In the genomic region with DNA sequence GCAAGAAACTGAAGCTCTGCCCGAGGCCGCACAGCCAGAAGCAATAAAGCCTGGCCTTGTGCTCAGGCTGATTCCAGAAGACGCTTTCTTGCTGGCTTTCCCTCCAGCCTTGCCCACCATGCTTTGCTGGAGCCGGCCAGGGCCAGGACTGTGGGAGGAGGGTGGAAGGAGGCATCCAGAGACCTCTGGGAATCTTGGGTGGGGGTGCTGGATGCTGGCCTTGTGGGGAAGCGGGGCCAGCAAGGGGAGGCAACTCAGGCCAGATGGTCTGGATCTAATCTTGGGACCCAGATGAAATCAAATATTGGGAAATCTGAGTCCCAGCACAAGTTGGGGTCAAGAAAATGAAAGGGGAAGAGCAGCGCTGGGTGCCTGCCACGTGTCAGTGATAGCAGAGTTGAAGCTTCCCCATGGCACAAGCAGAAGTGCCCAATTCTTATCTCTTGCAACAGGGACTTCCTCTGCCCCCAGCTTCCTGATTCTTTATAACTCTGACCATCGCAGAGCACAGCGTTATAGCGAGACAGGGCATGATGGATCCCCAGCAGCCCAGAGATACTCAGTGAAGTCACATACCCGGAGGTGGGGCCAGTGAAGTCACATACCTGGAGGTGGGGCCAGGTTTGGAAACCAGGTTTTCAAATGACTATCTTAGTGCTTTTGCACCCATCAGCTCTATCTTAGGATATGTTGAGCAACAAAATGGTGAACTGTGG, we compare ENCODE assay signal across 11 cellular contexts. TPM values are rescaled to one million over a fixed set of nuclear protein-coding genes. Genes with fewer than 3 reads are reported as not detected.
DNase-seq lines count a peak whose midpoint lies in the region; ATAC-seq and TF ChIP-seq lines count a peak whose summit lies in the region.
"Had no signal": no experiment of that assay in that cellular context is flagged by ENCODE, and none has a peak within 500 bp of the region (broad histone marks: within the 10 kb centered on the region; RNA-seq: fewer than 3 reads in every experiment).

No MANE protein-coding gene starts in this region.

- no peaks in the 10 kb centered on the region for H3K36me3 ChIP-seq in Loucy (ENCODE audit: insufficient read depth, low read length)
- no peaks in the 10 kb centered on the region for H3K36me3 ChIP-seq in adipocyte (ENCODE audit: control insufficient read depth, insufficient read depth, low read length, severe bottlenecking)
- no peaks in the 10 kb centered on the region for H3K36me3 ChIP-seq in osteoblast (ENCODE audit: insufficient read depth, low read length)
- H3K36me3 ChIP-seq: heart left ventricle had no signal

- H3K9me3 ChIP-seq in Loucy (ENCODE audit: insufficient read depth, low read depth, low read length): no peaks in the 10 kb centered on the region
- H3K9me3 ChIP-seq in adipocyte (ENCODE audit: control insufficient read depth, low read length): no peaks in the 10 kb centered on the region
- no peaks in the 10 kb centered on the region for H3K9me3 ChIP-seq in osteoblast (ENCODE audit: low read depth, low read length)
- H3K9me3 ChIP-seq: heart left ventricle had no signal

- H3K27me3 Mint-ChIP-seq in CD14-positive monocyte (ENCODE audit: low read depth in 3 of 3): peaks cover 0 to 4% (median 0%) of the 10 kb centered on the region in 3 donors

- H3K4me3 Mint-ChIP-seq in CD14-positive monocyte: peak overlapping the region; percentile 18 to 35

- no peak for TF ChIP-seq CTCF in CD14-positive monocyte (IDR thresholded peaks at IDR 0.05)
- TF ChIP-seq CTCF in Loucy (conservative IDR thresholded peaks at IDR 0.05; ENCODE audit: low read length): no peak
- TF ChIP-seq CTCF in osteoblast (IDR thresholded peaks at IDR 0.05; ENCODE audit: extremely low read depth, low read depth, low read length): no peak

- intact Hi-C loops in CD14-positive monocyte (cut with micrococcal nuclease): loop anchor here in 1 of 2 donors (5.0 kb wide), 1 partner anchor 35 kb away; a partner anchor contains a TSS

- H3K4me1 Mint-ChIP-seq in CD14-positive monocyte: peaks cover 95% of the 10 kb centered on the region

- H3F3A ChIP-seq in Loucy (ENCODE audit: low read depth): no peaks in the 10 kb centered on the region

- H3K4me1 ChIP-seq in Loucy (ENCODE audit: insufficient read depth, low read length, poor library complexity, severe bottlenecking) (peaks cover 24% of the 10 kb centered on the region), adipocyte (ENCODE audit: control insufficient read depth, insufficient read depth, low read length) (peaks cover 50% of the 10 kb centered on the region), osteoblast (ENCODE audit: insufficient read depth, low read length) (peaks cover 13% of the 10 kb centered on the region)

- no peak for ATAC-seq in HG02938 (IDR thresholded peaks at IDR 0.05; ENCODE audit: unreplicated experiment)

- no peak overlapping the region for H2AFZ ChIP-seq in Loucy (ENCODE audit: low read length)
- no peak overlapping the region for H2AFZ ChIP-seq in osteoblast (ENCODE audit: low read length)

- no peak overlapping the region for H3K9ac ChIP-seq in Loucy (ENCODE audit: low read depth, low read length, poor library complexity, severe bottlenecking)
- peak overlapping the region; percentile 39 for H3K9ac ChIP-seq in adipocyte (ENCODE audit: low read length)

- H3K27ac Mint-ChIP-seq in CD14-positive monocyte: peak overlapping the region; percentile 91 to 99 (median 95)

- H4K20me1 ChIP-seq in Loucy (ENCODE audit: insufficient read depth, low read length, poor library complexity, severe bottlenecking) (no peaks in the 10 kb centered on the region), osteoblast (ENCODE audit: insufficient read depth, low read length) (no peaks in the 10 kb centered on the region)

- H3K27ac ChIP-seq in osteoblast (ENCODE audit: low read depth, low read length): no peak overlapping the region

- H3K27me3 ChIP-seq in Loucy (ENCODE audit: insufficient read depth, low read length, poor library complexity, severe bottlenecking) (no peaks in the 10 kb centered on the region), adipocyte (replicated peaks; ENCODE audit: control insufficient read depth, insufficient read depth, low read length) (no peaks in the 10 kb centered on the region), osteoblast (ENCODE audit: insufficient read depth, low read length) (no peaks in the 10 kb centered on the region)
- H3K27me3 ChIP-seq: heart left ventricle had no signal

- H3K4me2 ChIP-seq in Loucy (ENCODE audit: low read depth, low read length, poor library complexity, severe bottlenecking) (peak overlapping the region; percentile 36), osteoblast (ENCODE audit: insufficient read depth, low read length) (no peak overlapping the region)

- no peaks in the 10 kb centered on the region for H3K9me2 ChIP-seq in Loucy (replicated peaks; ENCODE audit: low read depth, low read length)

- DNase-seq in CD14-positive monocyte (ENCODE audit: low spot score): peak; percentile 77
- no peak for DNase-seq in adipocyte (ENCODE audit: low read depth)
- DNase-seq in osteoblast (ENCODE audit: insufficient read length, low spot score, missing footprints): peak; percentile 79
- DNase-seq in DMS53 treated with DMSO at 0.1 percent for 48 hours (lab: John Stamatoyannopoulos, UW; ENCODE audit: unreplicated experiment): no peak
- DNase-seq in DMS53 (lab: John Stamatoyannopoulos, UW): no peak
- no peak for DNase-seq in NCI-H345 treated with DMSO at 0.1 percent for 48 hours (lab: John Stamatoyannopoulos, UW; ENCODE audit: unreplicated experiment)
- DNase-seq: activated gamma-delta T cell, NCI-H1694 treated with DMSO at 0.1 percent for 48 hours had no signal

- H3K36me3 Mint-ChIP-seq in CD14-positive monocyte: peaks cover 0 to 6% of the 10 kb centered on the region in 2 donors

- H3K79me2 ChIP-seq in Loucy (ENCODE audit: insufficient read depth, low read length): no peaks in the 10 kb centered on the region
- no peaks in the 10 kb centered on the region for H3K79me2 ChIP-seq in osteoblast (ENCODE audit: insufficient read depth, low read length)

- peaks cover 0 to 2% (median 0%) of the 10 kb centered on the region in 7 donors for H3K9me3 Mint-ChIP-seq in CD14-positive monocyte

- no peak overlapping the region for H3K4me3 ChIP-seq in Loucy (ENCODE audit: low read length, poor library complexity, severe bottlenecking)
- no peak overlapping the region for H3K4me3 ChIP-seq in adipocyte (ENCODE audit: low read length)
- H3K4me3 ChIP-seq in osteoblast (ENCODE audit: insufficient read depth, low read length): no peak overlapping the region
- H3K4me3 ChIP-seq: heart left ventricle had no signal

RNA-seq across cellular contexts. Expression of a gene that starts 6.4 kb away (rescaled TPM):
- 10 to 100 TPM; 34.5 to 35.4 TPM for polyA plus RNA-seq in CD14-positive monocyte
- 28.9 and 34.0 TPM in 2 replicates for total RNA-seq in osteoblast

RNA-seq across cellular contexts. Expression of a gene that starts 14.8 kb away (rescaled TPM):
- polyA plus RNA-seq in CD14-positive monocyte: not detected
- total RNA-seq in osteoblast: 0.36 and 1.2 TPM in 2 replicates

RNA-seq across cellular contexts. Expression of a gene that starts 21.8 kb away (rescaled TPM):
- polyA plus RNA-seq in CD14-positive monocyte: 10 to 100 TPM; 31.6 to 48.8 TPM
- 9.8 and 13.6 TPM in 2 replicates for total RNA-seq in osteoblast

RNA-seq across cellular contexts. Expression of a gene that starts 21.9 kb away (rescaled TPM):
- 1 to 10 TPM; 1.2 to 1.3 TPM for polyA plus RNA-seq in CD14-positive monocyte
- 17.4 and 21.0 TPM in 2 replicates for total RNA-seq in osteoblast

RNA-seq across cellular contexts. Expression of a gene that starts 30.0 kb away (rescaled TPM):
- polyA plus RNA-seq in CD14-positive monocyte: 10 to 100 TPM; 36.4 to 63.8 TPM
- total RNA-seq in osteoblast: 0.36 and 0.59 TPM in 2 replicates

Comparison
In these comparisons a context has a peak if more than half of its experiments do, and no peak if none do; other contexts are left out.
1. DNase-seq: peak in CD14-positive monocyte (single experiment) and osteoblast (single experiment); none in adipocyte (single experiment), DMS53 treated with DMSO at 0.1 percent for 48 hours (single experiment), DMS53 (single experiment) and NCI-H345 treated with DMSO at 0.1 percent for 48 hours (single experiment).